Comparison of ENCODE assay signal across 8 cellular contexts in genomic region chr17:55641559-55642160, GRCh38.
DNase-seq lines count a peak whose midpoint lies in the region; ATAC-seq and TF ChIP-seq lines count a peak whose summit lies in the region.

No MANE protein-coding gene starts in this region.

- H3K27ac ChIP-seq in coronary artery (no peak overlapping the region), lung (ENCODE audit: low read depth in 1 of 2, low read length in 1 of 2) (no peak overlapping the region), tibial nerve (no peak overlapping the region)

- peak; percentile 33 for DNase-seq in activated naive CD4-positive, alpha-beta T cell treated with Interleukin-2 at 50 U/mL for 16 hours
- no peak for DNase-seq in activated naive CD4-positive, alpha-beta T cell (lab: John Stamatoyannopoulos, UW)
- peak; percentile 88 for DNase-seq in SK-MEL-5 (ENCODE audit: low read depth, low spot score)
- DNase-seq in coronary artery (ENCODE audit: low spot score), result no peak
- DNase-seq in lung (ENCODE audit: low spot score), result peak; percentile 70
- peak; percentile 54 to 78 for DNase-seq in tibial nerve (ENCODE audit: low spot score in 2 of 2)
- DNase-seq in T-helper 9 cell, result no peak

- in situ Hi-C loops in SK-MEL-5 (cut with HindIII; ENCODE audit: low pct_unique_long_range_greater_than_20kb, low sequenced_read_pairs), result no loop called here

- H3K27me3 ChIP-seq in lung (ENCODE audit: control insufficient read depth, insufficient read depth) (no peaks in the 10 kb centered on the region), tibial nerve (no peaks in the 10 kb centered on the region)

- H3K4me1 ChIP-seq in lung (ENCODE audit: control insufficient read depth in 2 of 2, insufficient read depth in 2 of 2, low read length in 2 of 2), result no peaks in the 10 kb centered on the region
- H3K4me1 ChIP-seq in tibial nerve, result peaks cover 0 to 8% (median 0%) of the 10 kb centered on the region in 4 donors

- ATAC-seq in lung (ENCODE audit: insufficient read depth, low FRiP score), result peak; percentile 58

- H3K9me3 ChIP-seq in lung (ENCODE audit: control insufficient read depth in 2 of 2, insufficient read depth in 1 of 2, low read length in 1 of 2), result no peaks in the 10 kb centered on the region
- H3K9me3 ChIP-seq in tibial nerve, result no peaks in the 10 kb centered on the region

- H3K36me3 ChIP-seq in lung (ENCODE audit: control insufficient read depth in 2 of 2, insufficient read depth in 2 of 2, low read length in 2 of 2) (no peaks in the 10 kb centered on the region), tibial nerve (no peaks in the 10 kb centered on the region)

- H3K4me3 ChIP-seq in coronary artery, result no peak overlapping the region
- H3K4me3 ChIP-seq in lung, result no peak overlapping the region
- H3K4me3 ChIP-seq in tibial nerve, result no peak overlapping the region

- TF ChIP-seq RAD21 in Ishikawa (IDR thresholded peaks at IDR 0.05; ENCODE audit: low read depth), result peak; percentile 23; the same call in 1 of the 2 replicates

- no peak for TF ChIP-seq EP300 in Ishikawa (IDR thresholded peaks at IDR 0.05; ENCODE audit: borderline replicate concordance)
- no peak for TF ChIP-seq EP300 in tibial nerve (IDR thresholded peaks at IDR 0.05)

- TF ChIP-seq POLR2A in tibial nerve (IDR thresholded peaks at IDR 0.05), result no peak

- 37 to 53% methylated on average over 4 of the region's 4 CpGs for WGBS in lung, 2 donors
- 32 to 33% methylated on average over 4 of the region's 4 CpGs for WGBS in tibial nerve, 2 donors

- TF ChIP-seq CTCF in coronary artery (IDR thresholded peaks at IDR 0.05), result peak; percentile 22
- peak; percentile 26 for TF ChIP-seq CTCF in lung (IDR thresholded peaks at IDR 0.05; ENCODE audit: control extremely low read depth, extremely low read depth)
- peak; percentile 46 to 79 (median 65) for TF ChIP-seq CTCF in tibial nerve (IDR thresholded peaks at IDR 0.05)

TF ChIP-seq in Ishikawa, 13 proteins besides CTCF, POLR2A, EP300 and RAD21:
- no peak for TF ChIP-seq MAX (IDR thresholded peaks at IDR 0.05)
- TF ChIP-seq CEBPB (IDR thresholded peaks at IDR 0.05), result no peak
- no peak for TF ChIP-seq NFIC (IDR thresholded peaks at IDR 0.05)
- no peak for TF ChIP-seq CREB1 (IDR thresholded peaks at IDR 0.05; ENCODE audit: low read depth)
- no peak for TF ChIP-seq YY1 (IDR thresholded peaks at IDR 0.05; ENCODE audit: low read depth)
- TF ChIP-seq TAF1 (IDR thresholded peaks at IDR 0.05; ENCODE audit: low read depth), result no peak
- TF ChIP-seq TEAD4 (IDR thresholded peaks at IDR 0.05), result no peak
- TF ChIP-seq REST (IDR thresholded peaks at IDR 0.05; ENCODE audit: low read depth), result no peak
- no peak for TF ChIP-seq FOXM1 (IDR thresholded peaks at IDR 0.05; ENCODE audit: borderline replicate concordance, low read depth)
- TF ChIP-seq ZBTB7A (IDR thresholded peaks at IDR 0.05; ENCODE audit: low read depth), result no peak
- no peak for TF ChIP-seq USF1 (IDR thresholded peaks at IDR 0.05)
- no peak for TF ChIP-seq TCF12 (IDR thresholded peaks at IDR 0.05; ENCODE audit: low read depth)
- no peak for TF ChIP-seq EGR1 (IDR thresholded peaks at IDR 0.05)

Comparison
In these comparisons a context has a peak if more than half of its experiments do, and no peak if none do; other contexts are left out.
1. DNase-seq: peak in activated naive CD4-positive, alpha-beta T cell treated with Interleukin-2 at 50 U/mL for 16 hours (single experiment), SK-MEL-5 (single experiment), lung (single experiment) and tibial nerve (2 of 2); none in activated naive CD4-positive, alpha-beta T cell (0 of 4), coronary artery (single experiment) and T-helper 9 cell (single experiment).
2. Peak in every context shown above with its lines, with median percentiles within 50 percentile points of each other: CTCF ChIP-seq.